ENCODE assay signal across 25 cellular contexts in genomic region chr15:66066005-66066404, GRCh38.
DNase-seq lines count a peak whose midpoint lies in the region; ATAC-seq, FAIRE-seq and TF ChIP-seq lines count a peak whose summit lies in the region.
"Had no signal": no experiment of that assay in that cellular context is flagged by ENCODE, and none has a peak within 500 bp of the region (broad histone marks: within the 10 kb centered on the region; RNA-seq: fewer than 3 reads in every experiment).

No MANE protein-coding gene starts in this region.

- H3K9ac ChIP-seq in keratinocyte (ENCODE audit: control insufficient read depth, extremely low read depth, insufficient read depth, low read length) = no peak overlapping the region
- H3K9ac ChIP-seq: SK-N-SH had no signal

- H3K36me3 Mint-ChIP-seq in progenitor cell of endocrine pancreas (ENCODE audit: insufficient read depth) = no peaks in the 10 kb centered on the region
- H3K36me3 Mint-ChIP-seq: CD8-positive, alpha-beta T cell had no signal

- H3K4me1 Mint-ChIP-seq in progenitor cell of endocrine pancreas (ENCODE audit: low read depth) = peaks cover 21% of the 10 kb centered on the region

- H3K79me2 ChIP-seq in keratinocyte (ENCODE audit: control insufficient read depth, insufficient read depth, low read length) = no peaks in the 10 kb centered on the region

- H3K36me3 ChIP-seq in RWPE2 (ENCODE audit: low read depth) (no peaks in the 10 kb centered on the region), keratinocyte (ENCODE audit: control insufficient read depth in 2 of 2, extremely low read depth in 1 of 2, insufficient read depth in 2 of 2, low read length in 2 of 2) (no peaks in the 10 kb centered on the region)

- no peaks in the 10 kb centered on the region for H3K27me3 ChIP-seq in RWPE2 (ENCODE audit: insufficient read depth, poor library complexity, severe bottlenecking)
- H3K27me3 ChIP-seq in keratinocyte (ENCODE audit: control insufficient read depth, extremely low read depth, insufficient read depth, low read length) = peaks cover 4% of the 10 kb centered on the region

- no peak overlapping the region for H2AFZ ChIP-seq in keratinocyte (ENCODE audit: control insufficient read depth, low read length)

- dilution Hi-C loops in keratinocyte (cut with MboI; ENCODE audit: extremely low pct_ligation_motif_present, low sequenced_read_pairs) = no loop called here

- H3K27ac ChIP-seq in RWPE2 (ENCODE audit: poor library complexity, severe bottlenecking) = no peak overlapping the region
- H3K27ac ChIP-seq in keratinocyte (ENCODE audit: control insufficient read depth, insufficient read depth, low read length) = no peak overlapping the region
- H3K27ac ChIP-seq: RWPE1 had no signal

- in situ Hi-C loops in G401 (cut with HindIII; ENCODE audit: low sequenced_read_pairs) = no loop called here

- no peaks in the 10 kb centered on the region for H3K9me1 ChIP-seq in keratinocyte (ENCODE audit: control insufficient read depth, extremely low read depth, insufficient read depth, low read length)

- no peak for ATAC-seq in RWPE2 (ENCODE audit: low read depth)
- ATAC-seq: CD8-positive, alpha-beta T cell; HepG2; Panc1 had no signal

- DNase-seq in G401 (ENCODE audit: low spot score) (peak; percentile 57), RWPE2 (ENCODE audit: low spot score) (peak; percentile 41), keratinocyte (ENCODE audit: low read depth, low spot score) (no peak), progenitor cell of endocrine pancreas (ENCODE audit: low spot score, unreplicated experiment) (no peak), islet precursor cell (no peak), HK-2 (ENCODE audit: unreplicated experiment) (no peak), ecto neural progenitor cell (ENCODE audit: low spot score) (no peak)
- DNase-seq: C1 segment of cervical spinal cord; Caco-2; CD8-positive, alpha-beta T cell; EL; GF-D8; Karpas-422; NCI-H1436; NCI-H187; NCI-H2171 treated with DMSO at 0.1 percent for 48 hours; NCI-H345; NCI-H510A treated with DMSO at 0.1 percent for 48 hours; SK-N-SH had no signal

- peaks cover 8% of the 10 kb centered on the region for H3K27me3 Mint-ChIP-seq in progenitor cell of endocrine pancreas

- no peaks in the 10 kb centered on the region for H3K9me3 ChIP-seq in RWPE2 (ENCODE audit: severe bottlenecking)
- no peaks in the 10 kb centered on the region for H3K9me3 ChIP-seq in keratinocyte (ENCODE audit: control insufficient read depth, low read depth, low read length)
- H3K9me3 ChIP-seq: Caco-2, SK-N-SH had no signal

- H3K4me3 ChIP-seq in RWPE2 (ENCODE audit: severe bottlenecking) (no peak overlapping the region), keratinocyte (ENCODE audit: control insufficient read depth in 2 of 3, extremely low read depth in 1 of 3, insufficient read depth in 2 of 3, low read depth in 1 of 3, low read length in 3 of 3) (no peak overlapping the region)

- TF ChIP-seq CTCF in RWPE2 (IDR thresholded peaks at IDR 0.05; ENCODE audit: poor library complexity, severe bottlenecking) (no peak), keratinocyte (optimal IDR thresholded peaks at IDR 0.05 in 1 of 3, IDR thresholded peaks at IDR 0.05 in 1 of 3, conservative IDR thresholded peaks at IDR 0.05 in 1 of 3; ENCODE audit: extremely low read depth in 1 of 3, insufficient read depth in 2 of 3, low read length in 3 of 3) (no peak), progenitor cell of endocrine pancreas (IDR thresholded peaks at IDR 0.05; ENCODE audit: unreplicated experiment) (no peak)

- H3K4me1 ChIP-seq in RWPE2 (ENCODE audit: insufficient read depth, poor library complexity, severe bottlenecking) (no peaks in the 10 kb centered on the region), keratinocyte (ENCODE audit: control insufficient read depth, extremely low read depth, insufficient read depth, low read length) (no peaks in the 10 kb centered on the region)
- H3K4me1 ChIP-seq: Caco-2 had no signal

- no peak overlapping the region for H3K4me3 Mint-ChIP-seq in progenitor cell of endocrine pancreas (ENCODE audit: low read depth)
- H3K4me3 Mint-ChIP-seq: CD8-positive, alpha-beta T cell had no signal

- H3K9me3 Mint-ChIP-seq in progenitor cell of endocrine pancreas (ENCODE audit: low read depth) = no peaks in the 10 kb centered on the region
- H3K9me3 Mint-ChIP-seq: CD8-positive, alpha-beta T cell had no signal

- FAIRE-seq in keratinocyte (lab: Jason Lieb, UNC) = peak; percentile 20
- FAIRE-seq: GM12892, GM19239, H54, HepG2 had no signal

- H3K27ac Mint-ChIP-seq in progenitor cell of endocrine pancreas = peak overlapping the region; percentile 35
- H3K27ac Mint-ChIP-seq: CD8-positive, alpha-beta T cell had no signal

- no peak overlapping the region for H3K4me2 ChIP-seq in keratinocyte (ENCODE audit: control insufficient read depth, extremely low read depth, insufficient read depth, low read depth, low read length)
- H3K4me2 ChIP-seq: SK-N-SH had no signal

- H4K20me1 ChIP-seq in keratinocyte (ENCODE audit: control insufficient read depth, extremely low read depth, insufficient read depth, low read length) = no peaks in the 10 kb centered on the region

Comparison
In these comparisons a context has a peak if more than half of its experiments do, and no peak if none do; other contexts are left out.
1. DNase-seq: peak in G401 (single experiment) and RWPE2 (single experiment); none in keratinocyte (single experiment), progenitor cell of endocrine pancreas (single experiment), islet precursor cell (single experiment), HK-2 (single experiment) and ecto neural progenitor cell (single experiment).